In genomic region chr14:69327507-69327906, GRCh38 we compare ENCODE assay signal across 18 cellular contexts.
DNase-seq lines count a peak whose midpoint lies in the region; ATAC-seq and TF ChIP-seq lines count a peak whose summit lies in the region.
"Had no signal": no experiment of that assay in that cellular context is flagged by ENCODE, and none has a peak within 500 bp of the region (broad histone marks: within the 10 kb centered on the region; RNA-seq: fewer than 3 reads in every experiment).

No MANE protein-coding gene starts in this region.

- no peak overlapping the region for H3K14ac ChIP-seq in IMR-90 (replicated peaks; ENCODE audit: low read depth, low read length)

- H3K9me3 ChIP-seq in IMR-90 (ENCODE audit: control insufficient read depth, insufficient read depth, low read length) (no peaks in the 10 kb centered on the region), RWPE2 (ENCODE audit: severe bottlenecking) (no peaks in the 10 kb centered on the region), transverse colon (no peaks in the 10 kb centered on the region)
- H3K9me3 ChIP-seq: SJCRH30 had no signal

- H4K8ac ChIP-seq in IMR-90 (ENCODE audit: low read depth in 2 of 2, low read length in 2 of 2): no peak overlapping the region

- H3K9me1 ChIP-seq in IMR-90 (ENCODE audit: insufficient read depth, low read length): no peaks in the 10 kb centered on the region; the same call in 1 of the 2 replicates

- H3K9me3 Mint-ChIP-seq in nephron progenitor cell: no peaks in the 10 kb centered on the region
- H3K9me3 Mint-ChIP-seq: H9, IgD-negative memory B cell had no signal

- dilution Hi-C loops in IMR-90 (cut with HindIII; ENCODE audit: low sequenced_read_pairs, unreplicated experiment): no loop called here

- no peaks in the 10 kb centered on the region for H3K4me1 ChIP-seq in IMR-90 (ENCODE audit: control insufficient read depth, insufficient read depth, low read length)
- H3K4me1 ChIP-seq in RWPE2 (ENCODE audit: insufficient read depth, poor library complexity, severe bottlenecking): no peaks in the 10 kb centered on the region
- H3K4me1 ChIP-seq in transverse colon: no peaks in the 10 kb centered on the region
- H3K4me1 ChIP-seq: SJCRH30 had no signal

- H2BK5ac ChIP-seq in IMR-90 (ENCODE audit: low read depth, low read length, poor library complexity, severe bottlenecking): no peak overlapping the region

- H3K27ac Mint-ChIP-seq in nephron progenitor cell: peak overlapping the region; percentile 66
- H3K27ac Mint-ChIP-seq: H9, IgD-negative memory B cell had no signal

- intact Hi-C loops in IMR-90 (cut with micrococcal nuclease): no loop called here
- intact Hi-C loops in transverse colon (cut with DNase I; ENCODE audit: low total_unique reads): no loop called here

- peaks cover 35% of the 10 kb centered on the region for H3K27me3 ChIP-seq in IMR-90 (ENCODE audit: control insufficient read depth, insufficient read depth, low read length)
- no peaks in the 10 kb centered on the region for H3K27me3 ChIP-seq in RWPE2 (ENCODE audit: insufficient read depth, poor library complexity, severe bottlenecking)
- H3K27me3 ChIP-seq in transverse colon: no peaks in the 10 kb centered on the region
- H3K27me3 ChIP-seq: SJCRH30 had no signal

- no peak overlapping the region for H3K4me3 Mint-ChIP-seq in nephron progenitor cell
- H3K4me3 Mint-ChIP-seq: H9, IgD-negative memory B cell had no signal

- peaks cover 9% of the 10 kb centered on the region for H3K27me3 Mint-ChIP-seq in nephron progenitor cell (ENCODE audit: low read depth, poor library complexity)

- no peak for ATAC-seq in IMR-90 (ENCODE audit: low read depth)
- ATAC-seq in RWPE2 (ENCODE audit: low read depth): no peak

- CTCF ChIA-PET in IMR-90 (lab: Yijun Ruan, JAX): no interaction called here

- H3K18ac ChIP-seq in IMR-90 (ENCODE audit: low read depth, low read length): no peak overlapping the region

- H2BK20ac ChIP-seq in IMR-90 (ENCODE audit: low read depth, low read length): no peak overlapping the region

- in situ Hi-C loops in IMR-90 (cut with MboI; ENCODE audit: low sequenced_read_pairs) (no loop called here), transverse colon (cut with MboI; ENCODE audit: low pct_ligation_motif_present in 1 of 4, low pct_unique_long_range_greater_than_20kb in 1 of 4, low sequenced_read_pairs in 3 of 4) (no loop called here)

- TF ChIP-seq POLR2A in IMR-90 (IDR thresholded peaks at IDR 0.05; ENCODE audit: low read depth, low read length): no peak
- TF ChIP-seq POLR2A in transverse colon (IDR thresholded peaks at IDR 0.05): no peak

- H3K79me1 ChIP-seq in IMR-90 (ENCODE audit: low read depth in 1 of 2, low read length in 2 of 2): no peaks in the 10 kb centered on the region

- no peak overlapping the region for H3K4ac ChIP-seq in IMR-90 (ENCODE audit: low read depth, low read length)

- H3K56ac ChIP-seq in IMR-90 (ENCODE audit: extremely low read depth, insufficient read depth, low read length): no peak overlapping the region

- TF ChIP-seq RAD21 in IMR-90 (IDR thresholded peaks at IDR 0.05; ENCODE audit: low read length): no peak

- peaks cover 26% of the 10 kb centered on the region for H3K4me1 Mint-ChIP-seq in nephron progenitor cell
- H3K4me1 Mint-ChIP-seq: IgD-negative memory B cell had no signal

- no peak overlapping the region for H2BK15ac ChIP-seq in IMR-90 (ENCODE audit: low read depth, low read length)

- 55% methylated on average over 2 of the region's 5 CpGs; no CpG with 5 or more reads in 1 of the 2 experiments for WGBS in IMR-90 (ENCODE audit: extremely low coverage in 2 of 2, insufficient read length in 1 of 2), 2 experiments
- WGBS in transverse colon (ENCODE audit: low coverage in 1 of 2), 2 donors: 78% methylated on average over 1 to 5 of the region's 5 CpGs

- no peak overlapping the region for H3K23ac ChIP-seq in IMR-90 (ENCODE audit: low read depth, low read length)

- H3K9ac ChIP-seq in IMR-90 (ENCODE audit: low read depth, low read length): no peak overlapping the region

- no peak overlapping the region for H4K5ac ChIP-seq in IMR-90 (ENCODE audit: low read depth, low read length)

- TF ChIP-seq CTCF in IMR-90 (conservative IDR thresholded peaks at IDR 0.05; ENCODE audit: low read depth, low read length) (no peak), RWPE2 (IDR thresholded peaks at IDR 0.05; ENCODE audit: poor library complexity, severe bottlenecking) (no peak), nephron progenitor cell (IDR thresholded peaks at IDR 0.05) (no peak), transverse colon (IDR thresholded peaks at IDR 0.05) (no peak)

- H3K4me3 ChIP-seq in IMR-90 (ENCODE audit: insufficient read depth, low read depth, low read length) (no peak overlapping the region), RWPE2 (ENCODE audit: severe bottlenecking) (no peak overlapping the region), transverse colon (no peak overlapping the region)
- H3K4me3 ChIP-seq: SJCRH30 had no signal

- no peak overlapping the region for H2BK120ac ChIP-seq in IMR-90 (ENCODE audit: low read depth, low read length)

- no peaks in the 10 kb centered on the region for H3K36me3 ChIP-seq in IMR-90 (ENCODE audit: control insufficient read depth, insufficient read depth, low read length)
- H3K36me3 ChIP-seq in RWPE2 (ENCODE audit: low read depth): no peaks in the 10 kb centered on the region
- H3K36me3 ChIP-seq in transverse colon: no peaks in the 10 kb centered on the region
- H3K36me3 ChIP-seq: SJCRH30 had no signal

- DNase-seq in IMR-90 (no peak), RWPE2 (ENCODE audit: low spot score) (peak; percentile 43), nephron progenitor cell (no peak), transverse colon (peak; percentile 1), dermis blood vessel endothelial cell (no peak), AG08395 (ENCODE audit: low spot score) (no peak)
- no peak for DNase-seq in activated T-cell treated with anti-CD3 and anti-CD28 coated beads, Interleukin-2, amount 50 U/mL, for 1 hour
- DNase-seq: ACHN, DND-41, H9, Karpas-422, NCI-H1417 treated with DMSO at 0.1 percent for 48 hours, NCI-H187 treated with DMSO at 0.1 percent for 48 hours, NCI-H226, NCI-H524, SJCRH30 had no signal

- H4K91ac ChIP-seq in IMR-90 (ENCODE audit: insufficient read depth, low read depth, low read length): no peak overlapping the region

- no peak overlapping the region for H2AFZ ChIP-seq in IMR-90 (replicated peaks; ENCODE audit: low read length, poor library complexity)

- H3K4me2 ChIP-seq in IMR-90 (ENCODE audit: low read depth, low read length): no peak overlapping the region

- peak overlapping the region; percentile 65 for H2AK9ac ChIP-seq in IMR-90 (replicated peaks; ENCODE audit: low read depth, low read length, poor library complexity)

- TF ChIP-seq EP300 in transverse colon (IDR thresholded peaks at IDR 0.05; ENCODE audit: low read depth): no peak

- H4K20me1 ChIP-seq in IMR-90 (ENCODE audit: insufficient read depth, low read length): no peaks in the 10 kb centered on the region

- POLR2A ChIA-PET in IMR-90 (lab: Charles Lee; ENCODE audit: unreplicated experiment): no interaction called here

- H3K36me3 Mint-ChIP-seq in nephron progenitor cell (ENCODE audit: low read depth): no peaks in the 10 kb centered on the region
- H3K36me3 Mint-ChIP-seq: IgD-negative memory B cell had no signal

- BruUV-seq in IMR-90 (replicated peaks; lab: Mats Ljungman, UMichigan): no TSS peak

- H3K27ac ChIP-seq in IMR-90 (ENCODE audit: insufficient read depth, low read length) (no peak overlapping the region), RWPE2 (ENCODE audit: poor library complexity, severe bottlenecking) (no peak overlapping the region), transverse colon (no peak overlapping the region)
- H3K27ac ChIP-seq: HL-60, SJCRH30 had no signal

- no peak overlapping the region for H2AK5ac ChIP-seq in IMR-90 (ENCODE audit: low read depth, low read length)

TF ChIP-seq in IMR-90, 13 proteins besides CTCF, POLR2A, EP300 and RAD21:
- TF ChIP-seq USF2 (IDR thresholded peaks at IDR 0.05; ENCODE audit: low read depth, low read length) (no peak), CHD1 (IDR thresholded peaks at IDR 0.05; ENCODE audit: low read depth, low read length) (no peak), BHLHE40 (IDR thresholded peaks at IDR 0.05; ENCODE audit: low read depth, low read length) (no peak), RCOR1 (IDR thresholded peaks at IDR 0.05; ENCODE audit: insufficient replicate concordance, low read length) (no peak), MXI1 (IDR thresholded peaks at IDR 0.05; ENCODE audit: borderline replicate concordance, low read depth, low read length) (no peak), FOS (IDR thresholded peaks at IDR 0.05; ENCODE audit: low read depth, low read length) (no peak), ELK1 (IDR thresholded peaks at IDR 0.05; ENCODE audit: borderline replicate concordance, low read depth, low read length) (no peak), SMC3 (IDR thresholded peaks at IDR 0.05; ENCODE audit: low read depth, low read length) (no peak), NFE2L2 (IDR thresholded peaks at IDR 0.05; ENCODE audit: low read depth, low read length) (no peak), CEBPB (IDR thresholded peaks at IDR 0.05; ENCODE audit: low read depth, low read length) (no peak), RFX5 (IDR thresholded peaks at IDR 0.05; ENCODE audit: low read depth, low read length) (no peak), MAFK (IDR thresholded peaks at IDR 0.05; ENCODE audit: low read depth, low read length) (no peak), MAZ (IDR thresholded peaks at IDR 0.05; ENCODE audit: borderline replicate concordance, low read depth, low read length) (no peak)

Comparison
In these comparisons a context has a peak if more than half of its experiments do, and no peak if none do; other contexts are left out.
1. DNase-seq: peak in RWPE2 (single experiment) and transverse colon (single experiment); none in IMR-90 (single experiment), nephron progenitor cell (single experiment), dermis blood vessel endothelial cell (single experiment), activated T-cell treated with anti-CD3 and anti-CD28 coated beads, Interleukin-2, amount 50 U/mL, for 1 hour (single experiment) and AG08395 (single experiment).